1 cellular context compared by ENCODE assay signal in genomic region chr12:54352891-54353874, GRCh38.
TF ChIP-seq lines count a peak whose summit lies in the region.

No MANE protein-coding gene starts in this region.

TF ChIP-seq in K562, 482 proteins besides CTCF, POLR2A, EP300 and RAD21 (continued from another document):
- no peak for TF ChIP-seq E2F5 (CRISPR knock-in tag; IDR thresholded peaks at IDR 0.05)
- no peak for TF ChIP-seq ZFPM2 (CRISPR knock-in tag; IDR thresholded peaks at IDR 0.05)
- no peak for TF ChIP-seq GABPB1 (CRISPR knock-in tag; IDR thresholded peaks at IDR 0.05)
- TF ChIP-seq ZNF175 (CRISPR knock-in tag; IDR thresholded peaks at IDR 0.05; ENCODE audit: low read depth), result peak; percentile 39; the same call in 1 of the 2 replicates
- peak; percentile 68 for TF ChIP-seq ATF7 (IDR thresholded peaks at IDR 0.05)
